14 cellular contexts compared by ENCODE assay signal in the genomic region with DNA sequence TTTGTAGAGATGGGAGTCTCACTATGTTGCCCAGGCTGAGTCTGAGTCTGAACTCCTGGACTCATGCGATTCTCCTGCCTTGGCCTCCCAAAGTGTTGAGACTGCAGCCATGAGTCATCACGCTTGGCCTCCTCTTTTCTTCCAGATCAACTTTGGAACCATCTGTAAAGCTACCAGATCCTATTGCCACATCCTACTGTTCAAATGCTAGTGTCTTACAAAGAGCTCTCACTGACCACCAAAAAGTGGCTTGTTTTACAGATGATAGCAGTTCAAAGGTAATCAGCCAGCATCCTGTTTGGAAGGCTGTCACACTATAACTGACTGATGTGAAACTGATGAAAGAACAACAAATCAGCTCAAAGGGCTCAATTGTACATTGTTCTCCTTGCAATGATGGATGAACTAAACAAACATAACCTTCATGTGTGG.
"Had no signal": no experiment of that assay in that cellular context is flagged by ENCODE, and none has a peak within 500 bp of the region (broad histone marks: within the 10 kb centered on the region; RNA-seq: fewer than 3 reads in every experiment).

No MANE protein-coding gene starts in this region.

- H3K27ac ChIP-seq: brain microvascular endothelial cell, thoracic aorta had no signal

- FAIRE-seq: islet of Langerhans had no signal

- H3K4me3 ChIP-seq: thoracic aorta had no signal

- H3K9me3 Mint-ChIP-seq: effector memory CD8-positive, alpha-beta T cell had no signal

- H3K4me3 Mint-ChIP-seq: activated naive CD4-positive, alpha-beta T cell treated with anti-CD3 and anti-CD28 coated beads, Interleukin-2, amount 50 U/mL, for 24 hours; dendritic cell treated with granulocyte-macrophage colony-stimulating factor and Interleukin-4, amounts not matched to agents 40 ng/mL and 50 ng/mL, for 4 days; effector memory CD8-positive, alpha-beta T cell; nephron; stimulated activated naive CD8-positive, alpha-beta T cell treated with anti-CD3 and anti-CD28 coated beads, Interleukin-15, amount 100 ng/mL, for 72 hours had no signal

- H3K27me3 ChIP-seq: brain microvascular endothelial cell had no signal

- H3K9me3 ChIP-seq: thoracic aorta had no signal

- ATAC-seq: effector memory CD8-positive, alpha-beta T cell; left lobe of liver; stimulated activated naive CD8-positive, alpha-beta T cell treated with anti-CD3 and anti-CD28 coated beads, Interleukin-15, amount 100 ng/mL, for 72 hours had no signal

- H3K4me1 Mint-ChIP-seq: activated naive CD4-positive, alpha-beta T cell treated with anti-CD3 and anti-CD28 coated beads, Interleukin-2, amount 50 U/mL, for 24 hours; nephron; stimulated activated naive CD8-positive, alpha-beta T cell treated with anti-CD3 and anti-CD28 coated beads, Interleukin-15, amount 100 ng/mL, for 72 hours had no signal

- H3K27me3 Mint-ChIP-seq: activated naive CD4-positive, alpha-beta T cell treated with anti-CD3 and anti-CD28 coated beads, Interleukin-2, amount 50 U/mL, for 24 hours; dendritic cell treated with granulocyte-macrophage colony-stimulating factor and Interleukin-4, amounts not matched to agents 40 ng/mL and 50 ng/mL, for 4 days; effector memory CD8-positive, alpha-beta T cell; stimulated activated naive CD8-positive, alpha-beta T cell treated with anti-CD3 and anti-CD28 coated beads, Interleukin-15, amount 100 ng/mL, for 72 hours had no signal

- DNase-seq: activated CD4-positive, alpha-beta T cell treated with anti-CD3 and anti-CD28 coated beads, Interleukin-2, amount 50 U/mL, for 1 hour; activated effector memory CD4-positive, alpha-beta T cell treated with Interleukin-2 at 50 U/mL for 16 hours; brain microvascular endothelial cell; cerebellar nuclear complex; effector memory CD8-positive, alpha-beta T cell; mammary epithelial cell; stimulated activated CD4-positive, alpha-beta T cell treated with anti-CD3 and anti-CD28 coated beads, Interleukin-4, amount 100 ng/mL, for 1 hour; stimulated activated naive CD8-positive, alpha-beta T cell treated with anti-CD3 and anti-CD28 coated beads, Interleukin-15, amount 100 ng/mL, for 72 hours had no signal
